In the genomic region with DNA sequence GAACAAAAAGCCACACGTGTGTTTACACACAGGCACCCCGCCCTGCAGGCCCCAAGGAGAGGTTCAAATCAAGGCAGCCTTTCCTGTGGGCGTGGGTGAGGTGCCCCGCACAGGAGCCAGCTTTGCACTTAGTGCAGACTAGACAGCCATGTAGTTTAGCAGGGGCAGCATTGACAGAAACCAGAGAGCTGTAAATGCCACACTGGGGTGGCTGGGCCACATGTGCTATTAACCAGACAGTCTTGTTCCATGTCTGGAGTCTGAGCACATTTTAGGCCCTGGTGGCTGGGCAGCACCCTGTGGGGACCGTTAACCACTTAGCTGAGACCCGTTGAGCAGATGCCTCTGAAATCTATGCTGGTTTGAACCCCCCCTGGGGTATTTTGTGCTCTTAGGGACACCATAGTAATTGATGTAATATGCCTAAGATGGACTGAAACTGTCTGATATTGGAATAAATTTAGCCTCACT, we compare ENCODE assay signal across 1 cellular context.
TF ChIP-seq lines count a peak whose summit lies in the region.

No MANE protein-coding gene starts in this region.

TF ChIP-seq in IMR-90, 13 proteins besides CTCF, POLR2A, EP300 and RAD21 (continued from another document):
- TF ChIP-seq, protein P1, sequence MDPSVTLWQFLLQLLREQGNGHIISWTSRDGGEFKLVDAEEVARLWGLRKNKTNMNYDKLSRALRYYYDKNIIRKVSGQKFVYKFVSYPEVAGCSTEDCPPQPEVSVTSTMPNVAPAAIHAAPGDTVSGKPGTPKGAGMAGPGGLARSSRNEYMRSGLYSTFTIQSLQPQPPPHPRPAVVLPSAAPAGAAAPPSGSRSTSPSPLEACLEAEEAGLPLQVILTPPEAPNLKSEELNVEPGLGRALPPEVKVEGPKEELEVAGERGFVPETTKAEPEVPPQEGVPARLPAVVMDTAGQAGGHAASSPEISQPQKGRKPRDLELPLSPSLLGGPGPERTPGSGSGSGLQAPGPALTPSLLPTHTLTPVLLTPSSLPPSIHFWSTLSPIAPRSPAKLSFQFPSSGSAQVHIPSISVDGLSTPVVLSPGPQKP (IDR thresholded peaks at IDR 0.05; ENCODE audit: borderline replicate concordance, low read depth, low read length): no peak
- TF ChIP-seq MAZ (IDR thresholded peaks at IDR 0.05; ENCODE audit: borderline replicate concordance, low read depth, low read length) (no peak), RCOR1 (IDR thresholded peaks at IDR 0.05; ENCODE audit: insufficient replicate concordance, low read length) (no peak), SMC3 (IDR thresholded peaks at IDR 0.05; ENCODE audit: low read depth, low read length) (no peak), CHD1 (IDR thresholded peaks at IDR 0.05; ENCODE audit: low read depth, low read length) (no peak), MXI1 (IDR thresholded peaks at IDR 0.05; ENCODE audit: borderline replicate concordance, low read depth, low read length) (no peak), NFE2L2 (IDR thresholded peaks at IDR 0.05; ENCODE audit: low read depth, low read length) (no peak), MAFK (IDR thresholded peaks at IDR 0.05; ENCODE audit: low read depth, low read length) (no peak), RFX5 (IDR thresholded peaks at IDR 0.05; ENCODE audit: low read depth, low read length) (no peak), FOS (IDR thresholded peaks at IDR 0.05; ENCODE audit: low read depth, low read length) (no peak)
- TF ChIP-seq, protein P2, sequence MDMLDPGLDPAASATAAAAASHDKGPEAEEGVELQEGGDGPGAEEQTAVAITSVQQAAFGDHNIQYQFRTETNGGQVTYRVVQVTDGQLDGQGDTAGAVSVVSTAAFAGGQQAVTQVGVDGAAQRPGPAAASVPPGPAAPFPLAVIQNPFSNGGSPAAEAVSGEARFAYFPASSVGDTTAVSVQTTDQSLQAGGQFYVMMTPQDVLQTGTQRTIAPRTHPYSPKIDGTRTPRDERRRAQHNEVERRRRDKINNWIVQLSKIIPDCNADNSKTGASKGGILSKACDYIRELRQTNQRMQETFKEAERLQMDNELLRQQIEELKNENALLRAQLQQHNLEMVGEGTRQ (IDR thresholded peaks at IDR 0.05; ENCODE audit: low read depth, low read length): no peak
